In the genomic region with DNA sequence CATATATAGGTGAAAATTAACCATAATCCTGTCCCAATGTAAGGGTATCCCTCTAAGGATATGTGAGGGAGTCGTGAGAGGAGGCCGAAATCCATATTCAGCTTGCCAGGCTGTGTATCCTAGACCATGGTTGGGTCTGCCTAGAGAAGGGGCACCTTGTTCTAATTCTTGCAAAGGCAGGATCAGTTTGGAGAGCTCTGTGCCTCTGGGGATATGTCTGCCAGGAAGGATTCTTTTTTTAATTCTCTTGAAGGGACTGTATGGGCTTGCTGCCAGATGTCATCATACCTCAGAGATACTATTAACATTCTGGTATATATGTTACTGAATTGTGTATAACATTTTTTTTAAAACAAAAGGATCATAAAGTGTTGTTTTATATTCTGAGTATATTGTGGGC, we compare ENCODE assay signal across 9 cellular contexts. TPM values are rescaled to one million over a fixed set of nuclear protein-coding genes. Genes with fewer than 3 reads are reported as not detected.
DNase-seq lines count a peak whose midpoint lies in the region; ATAC-seq and TF ChIP-seq lines count a peak whose summit lies in the region.
"Had no signal": no experiment of that assay in that cellular context is flagged by ENCODE, and none has a peak within 500 bp of the region (broad histone marks: within the 10 kb centered on the region; RNA-seq: fewer than 3 reads in every experiment).

No MANE protein-coding gene starts in this region.

- H3K9me3 ChIP-seq in neuron (ENCODE audit: low read length) = no peaks in the 10 kb centered on the region
- H3K9me3 ChIP-seq in left lung = no peaks in the 10 kb centered on the region

- H3K4me3 ChIP-seq in neuron (ENCODE audit: low read length) = peak overlapping the region; percentile 98
- peak overlapping the region in 1 of 2 donors; percentile 84 for H3K4me3 ChIP-seq in left lung

- no peak overlapping the region for H2AFZ ChIP-seq in neuron (ENCODE audit: low read depth, low read length)

- TF ChIP-seq CTCF in left lung (IDR thresholded peaks at IDR 0.05) = no peak

- H3K27ac ChIP-seq in left lung = no peak overlapping the region

- ATAC-seq in left lung = no peak

- peaks cover 3% of the 10 kb centered on the region for H3K36me3 ChIP-seq in neuron (ENCODE audit: insufficient read depth, low read length)
- H3K36me3 ChIP-seq in left lung = no peaks in the 10 kb centered on the region

- no peaks in the 10 kb centered on the region for H3K27me3 ChIP-seq in neuron (ENCODE audit: insufficient read depth, low read length)
- no peaks in the 10 kb centered on the region for H3K27me3 ChIP-seq in left lung

- H3K4me1 ChIP-seq in neuron (ENCODE audit: insufficient read depth, low read length) (peaks cover 14% of the 10 kb centered on the region), left lung (peaks cover 10 to 50% of the 10 kb centered on the region in 2 donors)

- intact Hi-C loops in left lung (cut with DNase I) = loop anchor here in 1 of 2 donors (10.0 kb wide), 1 partner anchor 144 kb away; a partner anchor contains a TSS

- DNase-seq in G401 (ENCODE audit: low spot score) = peak; percentile 33
- peak; percentile 47 for DNase-seq in NCI-H226
- peak; percentile 8 for DNase-seq in cerebellum (ENCODE audit: low spot score)
- DNase-seq in left lung = no peak
- no peak for DNase-seq in HK-2 (ENCODE audit: unreplicated experiment)
- no peak for DNase-seq in NCI-H1048 (lab: John Stamatoyannopoulos, UW)
- no peak for DNase-seq in SK-N-DZ (ENCODE audit: low spot score)
- DNase-seq: central memory CD4-positive, alpha-beta T cell had no signal

- in situ Hi-C loops in G401 (cut with HindIII; ENCODE audit: low sequenced_read_pairs) = no loop called here

RNA-seq across cellular contexts. Expression of a gene that starts 2.4 kb away (rescaled TPM):
- 45.6 and 51.0 TPM in 2 replicates for total RNA-seq in G401 (2014; rRNA removed; shearing (Covaris generic))
- total RNA-seq in cerebellum (43.1 TPM), left lung (100 to 1,000 TPM; 166 to 262 TPM)
- 71.7 and 79.5 TPM in 2 replicates for polyA plus RNA-seq in SK-N-DZ (2014; cell fraction: cytosol; rRNA removed)
- 61.3 and 78.9 TPM in 2 replicates for polyA plus RNA-seq in SK-N-DZ (2014; cell fraction: nucleus; rRNA removed)

Comparison
In these comparisons a context has a peak if more than half of its experiments do, and no peak if none do; other contexts are left out.
1. DNase-seq: peak in G401 (single experiment), NCI-H226 (single experiment) and cerebellum (single experiment); none in left lung (0 of 2), HK-2 (single experiment), NCI-H1048 (single experiment) and SK-N-DZ (single experiment).